8 cellular contexts compared by ENCODE assay signal in the genomic region with DNA sequence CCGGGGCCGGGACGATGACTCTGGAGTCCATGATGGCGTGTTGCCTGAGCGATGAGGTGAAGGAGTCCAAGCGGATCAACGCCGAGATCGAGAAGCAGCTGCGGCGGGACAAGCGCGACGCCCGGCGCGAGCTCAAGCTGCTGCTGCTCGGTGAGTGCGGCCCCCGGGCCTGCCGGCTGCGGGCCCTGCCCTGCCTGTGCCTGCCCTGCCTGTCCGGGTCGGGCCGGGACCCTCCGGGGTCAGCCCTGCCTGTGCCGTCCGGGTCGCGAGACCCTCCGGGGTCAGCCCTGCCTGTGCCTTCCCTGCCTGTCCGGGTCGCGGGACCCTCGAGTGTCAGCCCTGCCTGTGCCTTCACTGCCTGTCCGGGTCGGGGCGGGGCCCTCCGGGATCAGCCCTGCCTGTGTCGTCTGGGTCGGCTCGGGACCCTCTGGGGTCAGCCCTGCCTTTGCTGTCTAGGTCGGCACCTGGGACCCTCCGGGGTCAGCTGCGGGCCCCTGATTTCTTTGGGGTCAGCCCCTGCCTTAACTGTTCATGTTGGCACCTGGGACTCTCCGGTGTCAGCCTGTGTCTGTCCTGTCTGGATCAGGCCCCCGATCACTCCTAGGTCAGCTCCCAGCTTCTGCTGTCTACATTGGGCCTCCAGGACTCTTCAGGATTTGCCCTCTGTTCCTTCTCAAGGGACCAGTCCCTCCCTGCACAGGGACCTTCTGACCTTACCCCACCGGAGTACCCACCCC. TPM values are rescaled to one million over a fixed set of nuclear protein-coding genes. Genes with fewer than 3 reads are reported as not detected.
DNase-seq lines count a peak whose midpoint lies in the region; ATAC-seq, FAIRE-seq and TF ChIP-seq lines count a peak whose summit lies in the region.

No MANE protein-coding gene starts in this region.

- ATAC-seq in HG03175 (IDR thresholded peaks at IDR 0.05; ENCODE audit: unreplicated experiment) (peak; percentile 17), esophagus mucosa (peak; percentile 1), pancreas (no peak)

- WGBS in pancreas, 2 donors: 0 to 1% methylated on average over 40 to 48 of the region's 48 CpGs

- peaks cover 26 to 36% (median 29%) of the 10 kb centered on the region in 3 donors for H3K4me1 ChIP-seq in pancreas

- no peak for FAIRE-seq in pancreas (lab: Jason Lieb, UNC)

- H3K4me3 ChIP-seq in GM06990 (replicated peaks; ENCODE audit: low read depth, low read length): peak overlapping the region; percentile 67
- peak overlapping the region; percentile 72 to 97 (median 94) for H3K4me3 ChIP-seq in pancreas

- peak; percentile 57 for DNase-seq in GM06990 (ENCODE audit: extremely low read depth, insufficient read length)
- DNase-seq in activated CD4-positive, alpha-beta T cell treated with anti-CD3 and anti-CD28 coated beads, Interleukin-2, amount 50 U/mL, for 1 hour: peak; percentile 25
- DNase-seq in pancreas: peak in 3 of 6 donors; percentile 54 to 86 (median 61)
- DNase-seq in NCI-H1048 (lab: John Stamatoyannopoulos, UW): no peak
- DNase-seq in HPDE6-E6E7 (ENCODE audit: extremely low spot score): no peak
- DNase-seq in NCI-H345 (lab: John Stamatoyannopoulos, UW): no peak

- H3K9me3 ChIP-seq in pancreas: no peaks in the 10 kb centered on the region

- no peaks in the 10 kb centered on the region for H3K27me3 ChIP-seq in GM06990 (replicated peaks; ENCODE audit: control insufficient read depth, insufficient read depth, low read length)
- H3K27me3 ChIP-seq in pancreas: no peaks in the 10 kb centered on the region

- H3K27ac ChIP-seq in pancreas: peak overlapping the region in 2 of 4 donors; percentile 2 to 40

- H3K36me3 ChIP-seq in GM06990 (ENCODE audit: control insufficient read depth, insufficient read depth, low read length) (no peaks in the 10 kb centered on the region), pancreas (no peaks in the 10 kb centered on the region)

- no peak for TF ChIP-seq CTCF in GM06990 (IDR thresholded peaks at IDR 0.05; ENCODE audit: insufficient read depth, low read length, poor library complexity, severe bottlenecking)
- no peak for TF ChIP-seq CTCF in pancreas (IDR thresholded peaks at IDR 0.05)

- intact Hi-C loops in pancreas (cut with DNase I): no loop called here

RNA-seq across cellular contexts. Expression of a gene that starts 0.6 kb away (rescaled TPM):
- 24.2 TPM for total RNA-seq in esophagus mucosa
- total RNA-seq in pancreas: 10 to 100 TPM; 17.4 to 28.0 (median 23.6) TPM
- 10 to 100 TPM; 25.6 to 28.4 TPM for polyA plus RNA-seq in pancreas

RNA-seq across cellular contexts. Expression of a gene that starts 32.5 kb away (rescaled TPM):
- total RNA-seq in esophagus mucosa: 238 TPM
- 100 to 1,000 TPM; 165 to 250 (median 204) TPM for total RNA-seq in pancreas
- 100 to 1,000 TPM; 539 to 573 TPM for polyA plus RNA-seq in pancreas

RNA-seq across cellular contexts. Expression of a gene that starts 41.0 kb away (rescaled TPM):
- 105 TPM for total RNA-seq in esophagus mucosa
- 1 to 10 TPM in 3 of 6 donors, under 1 TPM in 3; 0.19 to 3.0 (median 0.83) TPM for total RNA-seq in pancreas
- polyA plus RNA-seq in pancreas: 1 to 10 TPM; 1.3 to 2.4 TPM

Comparison
In these comparisons a context has a peak if more than half of its experiments do, and no peak if none do; other contexts are left out.
1. DNase-seq: peak in GM06990 (single experiment) and activated CD4-positive, alpha-beta T cell treated with anti-CD3 and anti-CD28 coated beads, Interleukin-2, amount 50 U/mL, for 1 hour (single experiment); none in NCI-H1048 (single experiment), HPDE6-E6E7 (single experiment) and NCI-H345 (single experiment).
2. ATAC-seq: peak in HG03175 (single experiment) and esophagus mucosa (single experiment); none in pancreas (0 of 4).
3. RNA of a gene that starts 41.0 kb away (total RNA-seq): 105 TPM in esophagus mucosa (single experiment); 0.19 to 3.0 TPM in pancreas; every median in the first group is over 10 times any median in the second.